Comparison of ENCODE assay signal across 15 cellular contexts in the genomic region with DNA sequence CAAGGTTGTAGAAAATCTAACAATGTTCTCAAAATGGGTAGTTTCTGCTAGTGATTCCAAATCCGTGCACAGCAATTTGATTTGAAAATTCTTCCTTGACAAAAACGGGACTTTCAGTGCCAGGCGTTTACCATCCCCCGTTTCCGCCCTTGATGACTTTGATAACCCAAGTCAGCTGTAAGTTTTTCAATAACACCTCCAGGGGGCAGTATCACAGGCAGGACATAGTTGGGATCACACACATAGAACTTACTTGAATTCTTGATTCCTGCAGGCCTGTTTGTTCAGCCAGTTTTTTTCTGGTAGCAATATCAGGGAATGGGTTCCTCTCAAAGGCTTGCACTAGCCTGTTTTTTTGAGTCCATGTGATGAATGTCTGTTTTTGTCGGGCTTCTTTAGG. TPM values are rescaled to one million over a fixed set of nuclear protein-coding genes. Genes with fewer than 3 reads are reported as not detected.
DNase-seq lines count a peak whose midpoint lies in the region; ATAC-seq and TF ChIP-seq lines count a peak whose summit lies in the region.
"Had no signal": no experiment of that assay in that cellular context is flagged by ENCODE, and none has a peak within 500 bp of the region (broad histone marks: within the 10 kb centered on the region; RNA-seq: fewer than 3 reads in every experiment).

No MANE protein-coding gene starts in this region.

- 88 to 90% methylated on average over 6 of the region's 6 CpGs for WGBS in endodermal cell (ENCODE audit: insufficient coverage in 1 of 2, insufficient read length in 1 of 2), 2 experiments

- no peaks in the 10 kb centered on the region for H3K27me3 ChIP-seq in endodermal cell (ENCODE audit: control insufficient read depth, insufficient read depth, low read length, poor library complexity, severe bottlenecking)
- H3K27me3 ChIP-seq: adrenal gland, BLaER1 had no signal

- H3K4me1 ChIP-seq in endodermal cell (ENCODE audit: control insufficient read depth, insufficient read depth, low read length) = no peaks in the 10 kb centered on the region
- H3K4me1 ChIP-seq: adrenal gland, BLaER1 had no signal

- H3K36me3 ChIP-seq in endodermal cell (ENCODE audit: control insufficient read depth, insufficient read depth, low read length) = no peaks in the 10 kb centered on the region
- H3K36me3 ChIP-seq: adrenal gland, BLaER1 had no signal

- H3K4me1 Mint-ChIP-seq in endodermal cell = no peaks in the 10 kb centered on the region
- no peaks in the 10 kb centered on the region for H3K4me1 Mint-ChIP-seq in activated CD4-positive, alpha-beta memory T cell treated with anti-CD3 and anti-CD28 coated beads for 36 hours (ENCODE audit: low read depth)
- H3K4me1 Mint-ChIP-seq in T-cell = no peaks in the 10 kb centered on the region
- H3K4me1 Mint-ChIP-seq in stimulated activated naive CD8-positive, alpha-beta T cell treated with anti-CD3 and anti-CD28 coated beads, Interleukin-15, amount 100 ng/mL, for 72 hours = no peaks in the 10 kb centered on the region

- POLR2A ChIA-PET in activated CD4-positive, alpha-beta memory T cell treated with anti-CD3 and anti-CD28 coated beads for 36 hours (lab: Charles Lee) = no interaction called here
- POLR2A ChIA-PET in T-cell (lab: Charles Lee) = no interaction called here

- H3K27me3 Mint-ChIP-seq in endodermal cell (ENCODE audit: insufficient read depth) (peaks cover 4% of the 10 kb centered on the region), T-cell (no peaks in the 10 kb centered on the region)
- no peaks in the 10 kb centered on the region for H3K27me3 Mint-ChIP-seq in activated CD4-positive, alpha-beta memory T cell treated with anti-CD3 and anti-CD28 coated beads for 36 hours
- no peaks in the 10 kb centered on the region for H3K27me3 Mint-ChIP-seq in stimulated activated naive CD8-positive, alpha-beta T cell treated with anti-CD3 and anti-CD28 coated beads, Interleukin-15, amount 100 ng/mL, for 72 hours

- no peaks in the 10 kb centered on the region for H3K36me3 Mint-ChIP-seq in endodermal cell (ENCODE audit: low read depth)
- H3K36me3 Mint-ChIP-seq in activated CD4-positive, alpha-beta memory T cell treated with anti-CD3 and anti-CD28 coated beads for 36 hours = no peaks in the 10 kb centered on the region
- no peaks in the 10 kb centered on the region for H3K36me3 Mint-ChIP-seq in T-cell

- CTCF ChIA-PET in activated CD4-positive, alpha-beta memory T cell treated with anti-CD3 and anti-CD28 coated beads for 36 hours (lab: Charles Lee) = no interaction called here
- CTCF ChIA-PET in T-cell (lab: Charles Lee) = interaction anchor here in 1 of 2 donors (0.6 kb wide), 1 partner anchor 9 kb away, joined by 3 read pairs; no protein-coding TSS in a partner anchor

- H3K4me3 Mint-ChIP-seq in endodermal cell (no peak overlapping the region), T-cell (no peak overlapping the region)
- no peak overlapping the region for H3K4me3 Mint-ChIP-seq in activated CD4-positive, alpha-beta memory T cell treated with anti-CD3 and anti-CD28 coated beads for 36 hours
- no peak overlapping the region for H3K4me3 Mint-ChIP-seq in stimulated activated naive CD8-positive, alpha-beta T cell treated with anti-CD3 and anti-CD28 coated beads, Interleukin-15, amount 100 ng/mL, for 72 hours

- no peak overlapping the region for H3K27ac ChIP-seq in endodermal cell (ENCODE audit: low read depth, low read length)
- H3K27ac ChIP-seq: adrenal gland, BLaER1 had no signal

- ATAC-seq in HG03571 (IDR thresholded peaks at IDR 0.05; ENCODE audit: unreplicated experiment) = no peak
- ATAC-seq in T-cell (replicated peaks in 1 of 4) = no peak
- no peak for ATAC-seq in stimulated activated naive CD8-positive, alpha-beta T cell treated with anti-CD3 and anti-CD28 coated beads, Interleukin-15, amount 100 ng/mL, for 72 hours

- intact Hi-C loops in activated CD4-positive, alpha-beta memory T cell treated with anti-CD3 and anti-CD28 coated beads for 36 hours (cut with micrococcal nuclease) = loop anchor here (10.0 kb wide), 1 partner anchor 69 kb away; no protein-coding TSS in a partner anchor

- peak; percentile 7 for DNase-seq in A172 (ENCODE audit: low spot score)
- peak; percentile 21 for DNase-seq in GM12865 (ENCODE audit: low read depth)
- peak; percentile 1 for DNase-seq in NCI-H460 (ENCODE audit: extremely low read depth, low read depth)
- peak; percentile 52 for DNase-seq in endodermal cell
- no peak for DNase-seq in activated CD4-positive, alpha-beta memory T cell treated with anti-CD3 and anti-CD28 coated beads for 36 hours
- DNase-seq in T-cell = no peak
- DNase-seq in stimulated activated naive CD8-positive, alpha-beta T cell treated with anti-CD3 and anti-CD28 coated beads, Interleukin-15, amount 100 ng/mL, for 72 hours = no peak
- DNase-seq: activated CD8-positive, alpha-beta memory T cell treated with anti-CD3 and anti-CD28 coated beads, Interleukin-2, amount 50 U/mL, for 48 hours; adrenal gland; NCI-H2029; nucleus accumbens; T-helper 9 cell had no signal

- no peak overlapping the region for H3K27ac Mint-ChIP-seq in endodermal cell
- H3K27ac Mint-ChIP-seq in activated CD4-positive, alpha-beta memory T cell treated with anti-CD3 and anti-CD28 coated beads for 36 hours = no peak overlapping the region
- H3K27ac Mint-ChIP-seq in T-cell = no peak overlapping the region
- H3K27ac Mint-ChIP-seq in stimulated activated naive CD8-positive, alpha-beta T cell treated with anti-CD3 and anti-CD28 coated beads, Interleukin-15, amount 100 ng/mL, for 72 hours = no peak overlapping the region

- H3K9me3 Mint-ChIP-seq in endodermal cell = peaks cover 3% of the 10 kb centered on the region
- no peaks in the 10 kb centered on the region for H3K9me3 Mint-ChIP-seq in activated CD4-positive, alpha-beta memory T cell treated with anti-CD3 and anti-CD28 coated beads for 36 hours
- H3K9me3 Mint-ChIP-seq in T-cell = no peaks in the 10 kb centered on the region
- no peaks in the 10 kb centered on the region for H3K9me3 Mint-ChIP-seq in stimulated activated naive CD8-positive, alpha-beta T cell treated with anti-CD3 and anti-CD28 coated beads, Interleukin-15, amount 100 ng/mL, for 72 hours

- H3K9ac ChIP-seq in endodermal cell (ENCODE audit: extremely low read depth, low read length, poor library complexity, severe bottlenecking) = no peak overlapping the region
- H3K9ac ChIP-seq: BLaER1 had no signal

- H3K9me3 ChIP-seq in endodermal cell (ENCODE audit: control insufficient read depth, low read length) = peaks cover 1% of the 10 kb centered on the region
- H3K9me3 ChIP-seq: adrenal gland had no signal

- TF ChIP-seq CTCF in GM12865 (IDR thresholded peaks at IDR 0.05; ENCODE audit: insufficient read depth, low read depth, low read length, missing control alignments) (no peak), endodermal cell (conservative IDR thresholded peaks at IDR 0.05) (peak; percentile 58)

- no peak overlapping the region for H3K4me3 ChIP-seq in GM12865 (ENCODE audit: low read depth, low read length)
- H3K4me3 ChIP-seq in endodermal cell (ENCODE audit: low read length) = no peak overlapping the region
- H3K4me3 ChIP-seq: adrenal gland, BLaER1 had no signal

RNA-seq across cellular contexts. Expression of a gene that starts 5.6 kb away (rescaled TPM):
- total RNA-seq in A172 (2014; rRNA removed; shearing (Covaris generic)) = not detected in 2 replicates
- not detected in 2 replicates for total RNA-seq in NCI-H460 (2014; rRNA removed; shearing (Covaris generic))
- not detected in 2 replicates for polyA plus RNA-seq in NCI-H460 (2014; cell fraction: nucleus; rRNA removed)
- total RNA-seq in endodermal cell (not detected), T-cell (not detected)
- polyA plus RNA-seq in endodermal cell (2013, experiment 1 of 2) = not detected
- not detected for polyA plus RNA-seq in endodermal cell (2013, experiment 2 of 2)
- not detected for total RNA-seq in activated CD4-positive, alpha-beta memory T cell treated with anti-CD3 and anti-CD28 coated beads for 36 hours
- total RNA-seq: adrenal gland had no signal
- polyA plus RNA-seq: adrenal gland, liver had no signal

RNA-seq across cellular contexts. Expression of a gene that starts 18.9 kb away (rescaled TPM):
- not detected in 2 replicates for total RNA-seq in A172 (2014; rRNA removed; shearing (Covaris generic))
- not detected in 2 replicates for total RNA-seq in NCI-H460 (2014; rRNA removed; shearing (Covaris generic))
- not detected in 2 replicates for polyA plus RNA-seq in NCI-H460 (2014; cell fraction: nucleus; rRNA removed)
- total RNA-seq in endodermal cell (not detected), T-cell (not detected)
- not detected for polyA plus RNA-seq in endodermal cell (2013, experiment 1 of 2)
- polyA plus RNA-seq in endodermal cell (2013, experiment 2 of 2) = not detected
- total RNA-seq in activated CD4-positive, alpha-beta memory T cell treated with anti-CD3 and anti-CD28 coated beads for 36 hours = not detected
- total RNA-seq: adrenal gland, liver had no signal
- polyA plus RNA-seq: adrenal gland, liver had no signal

RNA-seq across cellular contexts. Expression of a gene that starts 30.6 kb away (rescaled TPM):
- not detected in 2 replicates for total RNA-seq in A172 (2014; rRNA removed; shearing (Covaris generic))
- total RNA-seq in NCI-H460 (2014; rRNA removed; shearing (Covaris generic)) = not detected in 2 replicates
- not detected in 2 replicates for polyA plus RNA-seq in NCI-H460 (2014; cell fraction: nucleus; rRNA removed)
- total RNA-seq in endodermal cell (not detected), T-cell (not detected)
- polyA plus RNA-seq in endodermal cell (2013, experiment 1 of 2) = not detected
- polyA plus RNA-seq in endodermal cell (2013, experiment 2 of 2) = not detected
- not detected for total RNA-seq in activated CD4-positive, alpha-beta memory T cell treated with anti-CD3 and anti-CD28 coated beads for 36 hours
- total RNA-seq: adrenal gland, liver had no signal
- polyA plus RNA-seq: adrenal gland, liver had no signal

RNA-seq across cellular contexts. Expression of a gene that starts 48.1 kb away (rescaled TPM):
- total RNA-seq in A172 (2014; rRNA removed; shearing (Covaris generic)) = 74.8 and 81.3 TPM in 2 replicates
- 24.6 and 27.9 TPM in 2 replicates for total RNA-seq in NCI-H460 (2014; rRNA removed; shearing (Covaris generic))
- 31.8 and 37.8 TPM in 2 replicates for polyA plus RNA-seq in NCI-H460 (2014; cell fraction: nucleus; rRNA removed)
- 10 to 100 TPM; 20.0 to 23.4 TPM for total RNA-seq in endodermal cell
- 60.8 TPM for polyA plus RNA-seq in endodermal cell (2013, experiment 1 of 2)
- polyA plus RNA-seq in endodermal cell (2013, experiment 2 of 2) = 51.0 TPM
- 10 to 100 TPM; 80.3 to 85.1 TPM for total RNA-seq in activated CD4-positive, alpha-beta memory T cell treated with anti-CD3 and anti-CD28 coated beads for 36 hours
- 100 to 1,000 TPM in 1 of 5 donors, 10 to 100 TPM in 4; 86.0 to 104 (median 94.0) TPM for total RNA-seq in T-cell

RNA-seq across cellular contexts. Expression of a gene that starts 48.2 kb away (rescaled TPM):
- total RNA-seq in A172 (2014; rRNA removed; shearing (Covaris generic)) = 245 and 250 TPM in 2 replicates
- 169 and 172 TPM in 2 replicates for total RNA-seq in NCI-H460 (2014; rRNA removed; shearing (Covaris generic))
- 134 and 137 TPM in 2 replicates for polyA plus RNA-seq in NCI-H460 (2014; cell fraction: nucleus; rRNA removed)
- total RNA-seq in endodermal cell (100 to 1,000 TPM; 141 to 168 TPM), T-cell (100 to 1,000 TPM; 121 to 151 (median 128) TPM)
- polyA plus RNA-seq in endodermal cell (2013, experiment 1 of 2) = 148 TPM
- polyA plus RNA-seq in endodermal cell (2013, experiment 2 of 2) = 138 TPM
- total RNA-seq in activated CD4-positive, alpha-beta memory T cell treated with anti-CD3 and anti-CD28 coated beads for 36 hours = 100 to 1,000 TPM; 273 to 277 TPM

Comparison
In these comparisons a context has a peak if more than half of its experiments do, and no peak if none do; other contexts are left out.
1. DNase-seq: peak in A172 (single experiment), GM12865 (single experiment), NCI-H460 (single experiment) and endodermal cell (single experiment); none in activated CD4-positive, alpha-beta memory T cell treated with anti-CD3 and anti-CD28 coated beads for 36 hours (single experiment), T-cell (0 of 34) and stimulated activated naive CD8-positive, alpha-beta T cell treated with anti-CD3 and anti-CD28 coated beads, Interleukin-15, amount 100 ng/mL, for 72 hours (0 of 2).